ENCODE assay signal across 8 cellular contexts in genomic region chr2:33599175-33599942, GRCh38. TPM values are rescaled to one million over a fixed set of nuclear protein-coding genes. Genes with fewer than 3 reads are reported as not detected.
DNase-seq lines count a peak whose midpoint lies in the region; ATAC-seq and TF ChIP-seq lines count a peak whose summit lies in the region.

Gene FAM98A, minus strand, starts transcription at chr2:33599299. Its CDS starts 78 bp downstream, at chr2:33599221.

- peak within 1 kb of the TSS; percentile 96 to 99 for H3K27ac Mint-ChIP-seq in activated naive CD4-positive, alpha-beta T cell treated with anti-CD3 and anti-CD28 coated beads, Interleukin-2, amount 50 U/mL, for 72 hours

- H3K36me3 Mint-ChIP-seq in activated naive CD4-positive, alpha-beta T cell treated with anti-CD3 and anti-CD28 coated beads, Interleukin-2, amount 50 U/mL, for 72 hours, result peaks cover 13 to 16% of the 10 kb centered on the region in 2 donors

- TF ChIP-seq CTCF in GM10266 (IDR thresholded peaks at IDR 0.05; ENCODE audit: control insufficient read depth, insufficient read depth, low read depth, missing control alignments), result peak; percentile 2

- H3K27ac ChIP-seq in temporal lobe (ENCODE audit: low read depth, low read length), result peak within 1 kb of the TSS; percentile 79

- H3K9me3 Mint-ChIP-seq in activated naive CD4-positive, alpha-beta T cell treated with anti-CD3 and anti-CD28 coated beads, Interleukin-2, amount 50 U/mL, for 72 hours, result no peaks in the 10 kb centered on the region

- DNase-seq in GM10266 (ENCODE audit: extremely low spot score), result peak; percentile 91
- peak; percentile 96 for DNase-seq in NCI-H1092 treated with DMSO at 0.1 percent for 48 hours (lab: John Stamatoyannopoulos, UW)
- DNase-seq in SKM-1 (lab: John Stamatoyannopoulos, UW; ENCODE audit: unreplicated experiment), result peak; percentile 98
- peak; percentile 95 to 99 for DNase-seq in activated naive CD4-positive, alpha-beta T cell treated with anti-CD3 and anti-CD28 coated beads, Interleukin-2, amount 50 U/mL, for 72 hours (ENCODE audit: low spot score in 2 of 2)
- DNase-seq in glomerular endothelial cell (ENCODE audit: extremely low read depth, low read depth, low spot score), result peak; percentile 89
- peak; percentile 98 for DNase-seq in occipital lobe (lab: John Stamatoyannopoulos, UW)

- ATAC-seq in HG02610 (IDR thresholded peaks at IDR 0.05; ENCODE audit: unreplicated experiment), result peak; percentile 89
- peak; percentile 86 to 91 for ATAC-seq in activated naive CD4-positive, alpha-beta T cell treated with anti-CD3 and anti-CD28 coated beads, Interleukin-2, amount 50 U/mL, for 72 hours

RNA-seq across cellular contexts. Expression of gene FAM98A, which starts in this region (rescaled TPM):
- total RNA-seq in activated naive CD4-positive, alpha-beta T cell treated with anti-CD3 and anti-CD28 coated beads, Interleukin-2, amount 50 U/mL, for 72 hours, result 10 to 100 TPM; 34.7 to 49.0 TPM
- total RNA-seq in glomerular endothelial cell, result 46.6 and 122 TPM in 2 replicates
- 15.8 TPM for total RNA-seq in occipital lobe
- 15.2 TPM for total RNA-seq in temporal lobe

Comparison
In these comparisons a context has a peak if more than half of its experiments do, and no peak if none do; other contexts are left out.
1. Peak in every context shown above with its lines: DNase-seq, ATAC-seq and H3K27ac ChIP-seq.